ENCODE assay signal across 14 cellular contexts in genomic region chr22:24968066-24968561, GRCh38. TPM values are rescaled to one million over a fixed set of nuclear protein-coding genes. Genes with fewer than 3 reads are reported as not detected.
DNase-seq lines count a peak whose midpoint lies in the region; ATAC-seq and TF ChIP-seq lines count a peak whose summit lies in the region.
"Had no signal": no experiment of that assay in that cellular context is flagged by ENCODE, and none has a peak within 500 bp of the region (broad histone marks: within the 10 kb centered on the region; RNA-seq: fewer than 3 reads in every experiment).

No MANE protein-coding gene starts in this region.

- 72 to 85% methylated on average over 4 to 8 of the region's 8 CpGs for WGBS in upper lobe of left lung, 2 donors

- H3K4me3 ChIP-seq in HUES48 (ENCODE audit: low read depth, low read length) (no peak overlapping the region; the same call in 1 of the 2 replicates), breast epithelium (no peak overlapping the region), upper lobe of left lung (no peak overlapping the region)
- H3K4me3 ChIP-seq: body of pancreas had no signal

- TF ChIP-seq POLR2A in breast epithelium (IDR thresholded peaks at IDR 0.05) (no peak), upper lobe of left lung (IDR thresholded peaks at IDR 0.05) (no peak)

- H3K36me3 Mint-ChIP-seq in activated T-cell treated with anti-CD3 and anti-CD28 coated beads, Interleukin-2, amount 50 U/mL, for 4 hours (ENCODE audit: insufficient read depth): no peaks in the 10 kb centered on the region

- H3K4me1 Mint-ChIP-seq in activated T-cell treated with anti-CD3 and anti-CD28 coated beads, Interleukin-2, amount 50 U/mL, for 4 hours (ENCODE audit: low read depth): no peaks in the 10 kb centered on the region
- H3K4me1 Mint-ChIP-seq: activated CD4-positive, alpha-beta T cell treated with anti-CD3 and anti-CD28 coated beads for 36 hours had no signal

- H3K4me1 ChIP-seq in HUES48 (ENCODE audit: control insufficient read depth, insufficient read depth, low read length) (peaks cover 21% of the 10 kb centered on the region), breast epithelium (peaks cover 0 to 30% of the 10 kb centered on the region in 2 donors), upper lobe of left lung (peaks cover 24 to 53% (median 35%) of the 10 kb centered on the region in 4 donors)

- no peak for TF ChIP-seq EP300 in upper lobe of left lung (IDR thresholded peaks at IDR 0.05)

- intact Hi-C loops in breast epithelium (cut with DNase I; ENCODE audit: low total_unique reads): loop anchor here (1.0 kb wide), 1 partner anchor 27 kb away; no protein-coding TSS in a partner anchor

- H3K9ac ChIP-seq in HUES48 (ENCODE audit: low read depth, low read length): 0 out of 2 replicates have a peak overlapping the region, but pooled peaks have one; percentile 6

- peak overlapping the region; percentile 57 for H3K27ac ChIP-seq in HUES48 (ENCODE audit: low read depth, low read length)
- peak overlapping the region; percentile 70 to 73 for H3K27ac ChIP-seq in breast epithelium
- peak overlapping the region; percentile 16 to 83 (median 68) for H3K27ac ChIP-seq in upper lobe of left lung

- no peak overlapping the region for H3K4me3 Mint-ChIP-seq in activated T-cell treated with anti-CD3 and anti-CD28 coated beads, Interleukin-2, amount 50 U/mL, for 4 hours
- H3K4me3 Mint-ChIP-seq: activated CD4-positive, alpha-beta T cell treated with anti-CD3 and anti-CD28 coated beads for 36 hours had no signal

- H3K36me3 ChIP-seq in HUES48 (ENCODE audit: control insufficient read depth, insufficient read depth, low read length) (no peaks in the 10 kb centered on the region), breast epithelium (no peaks in the 10 kb centered on the region), upper lobe of left lung (no peaks in the 10 kb centered on the region)

- no peaks in the 10 kb centered on the region for H3K27me3 Mint-ChIP-seq in activated T-cell treated with anti-CD3 and anti-CD28 coated beads, Interleukin-2, amount 50 U/mL, for 4 hours (ENCODE audit: low read depth)
- H3K27me3 Mint-ChIP-seq: activated CD4-positive, alpha-beta T cell treated with anti-CD3 and anti-CD28 coated beads for 36 hours had no signal

- H3K9me3 ChIP-seq in HUES48 (ENCODE audit: control insufficient read depth, insufficient read depth, low read length) (no peaks in the 10 kb centered on the region), breast epithelium (no peaks in the 10 kb centered on the region), upper lobe of left lung (no peaks in the 10 kb centered on the region)
- H3K9me3 ChIP-seq: body of pancreas had no signal

- TF ChIP-seq CTCF in breast epithelium (IDR thresholded peaks at IDR 0.05): no peak
- TF ChIP-seq CTCF in upper lobe of left lung (IDR thresholded peaks at IDR 0.05): no peak

- H3K27me3 ChIP-seq in HUES48 (ENCODE audit: control insufficient read depth, insufficient read depth, low read length): no peaks in the 10 kb centered on the region
- H3K27me3 ChIP-seq in breast epithelium: no peaks in the 10 kb centered on the region
- H3K27me3 ChIP-seq in upper lobe of left lung: no peaks in the 10 kb centered on the region
- H3K27me3 ChIP-seq: body of pancreas had no signal

- peak; percentile 73 to 82 for DNase-seq in breast epithelium (ENCODE audit: low spot score in 2 of 2)
- peak; percentile 94 for DNase-seq in islet precursor cell
- DNase-seq in upper lobe of left lung: peak in 1 of 2 donors; percentile 26
- DNase-seq in HCEC 1CT: no peak
- DNase-seq in NCI-H2081 (lab: John Stamatoyannopoulos, UW): no peak
- no peak for DNase-seq in activated T-cell treated with anti-CD3 and anti-CD28 coated beads, Interleukin-2, amount 50 U/mL, for 4 hours
- DNase-seq: activated CD4-positive, alpha-beta T cell treated with anti-CD3 and anti-CD28 coated beads for 36 hours; Calu3; NCI-H1436 treated with DMSO at 0.1 percent for 48 hours; NK-92 treated with Interleukin-12 subunit alpha and Interleukin-12 subunit beta, amount 100 ng/mL, for 24 hours had no signal

- H3K9me3 Mint-ChIP-seq in activated T-cell treated with anti-CD3 and anti-CD28 coated beads, Interleukin-2, amount 50 U/mL, for 4 hours: no peaks in the 10 kb centered on the region

- peak in 1 of 2 donors; percentile 5 for ATAC-seq in upper lobe of left lung (ENCODE audit: low FRiP score in 2 of 2)
- no peak for ATAC-seq in activated T-cell treated with anti-CD3 and anti-CD28 coated beads, Interleukin-2, amount 50 U/mL, for 4 hours
- ATAC-seq: activated CD4-positive, alpha-beta T cell treated with anti-CD3 and anti-CD28 coated beads for 36 hours; body of pancreas; HepG2 had no signal

RNA-seq across cellular contexts. Expression of gene KIAA1671, which starts 15.6 kb away (rescaled TPM):
- total RNA-seq in breast epithelium (10 to 100 TPM in 2 of 3 donors, 1 to 10 TPM in 1; 9.8 to 62.8 (median 36.4) TPM), upper lobe of left lung (10 to 100 TPM; 30.9 to 57.7 (median 42.1) TPM)
- 1 to 10 TPM; 4.0 to 9.7 (median 7.3) TPM for total RNA-seq in activated T-cell treated with anti-CD3 and anti-CD28 coated beads, Interleukin-2, amount 50 U/mL, for 4 hours

RNA-seq across cellular contexts. Expression of gene LHFPL7, which starts 21.6 kb away (rescaled TPM):
- not detected for total RNA-seq in breast epithelium
- total RNA-seq in upper lobe of left lung: not detected
- total RNA-seq in activated T-cell treated with anti-CD3 and anti-CD28 coated beads, Interleukin-2, amount 50 U/mL, for 4 hours: not detected
- total RNA-seq: activated CD4-positive, alpha-beta T cell treated with anti-CD3 and anti-CD28 coated beads for 36 hours; body of pancreas; Calu3; HepG2; temporal lobe had no signal

Comparison
In these comparisons a context has a peak if more than half of its experiments do, and no peak if none do; other contexts are left out.
1. DNase-seq: peak in breast epithelium (2 of 2) and islet precursor cell (single experiment); none in HCEC 1CT (single experiment), NCI-H2081 (0 of 2) and activated T-cell treated with anti-CD3 and anti-CD28 coated beads, Interleukin-2, amount 50 U/mL, for 4 hours (single experiment).
2. Peak in every context shown above with its lines, with median percentiles within 50 percentile points of each other: H3K27ac ChIP-seq.